15 cellular contexts compared by ENCODE assay signal in genomic region chr21:25501448-25501847, GRCh38.
A peak's percentile ranks its signal among the peaks of the same experiment; 100 is the strongest.
DNase-seq lines count a peak whose midpoint lies in the region; ATAC-seq and TF ChIP-seq lines count a peak whose summit lies in the region.
"Had no signal": no experiment of that assay in that cellular context is flagged by ENCODE, and none has a peak within 500 bp of the region (broad histone marks: within the 10 kb centered on the region; RNA-seq: fewer than 3 reads in every experiment).

No MANE protein-coding gene starts in this region.

- no peaks in the 10 kb centered on the region for H3K27me3 Mint-ChIP-seq in activated CD8-positive, alpha-beta T cell treated with anti-CD3 and anti-CD28 coated beads for 36 hours
- H3K27me3 Mint-ChIP-seq in activated CD8-positive, alpha-beta T cell treated with anti-CD3 and anti-CD28 coated beads, Interleukin-2, amount 10 ng/mL, durations not matched to agents 7 days and 5 days (ENCODE audit: low read depth): no peaks in the 10 kb centered on the region

- no peak for DNase-seq in activated CD8-positive, alpha-beta T cell treated with anti-CD3 and anti-CD28 coated beads for 36 hours
- no peak for DNase-seq in activated CD8-positive, alpha-beta T cell treated with anti-CD3 and anti-CD28 coated beads, Interleukin-2, amount 10 ng/mL, durations not matched to agents 7 days and 5 days
- DNase-seq in kidney tubule cell (ENCODE audit: low spot score): peak; percentile 3
- DNase-seq in tibial artery: no peak
- DNase-seq in NCI-H1417 treated with DMSO at 0.1 percent for 48 hours (lab: John Stamatoyannopoulos, UW): no peak
- DNase-seq in NCI-H2107 (lab: John Stamatoyannopoulos, UW): no peak
- DNase-seq: dorsolateral prefrontal cortex, EL, left ventricle myocardium inferior, MG63 had no signal

- H3K4me3 ChIP-seq in tibial artery: no peak overlapping the region
- H3K4me3 ChIP-seq: dorsolateral prefrontal cortex, left ventricle myocardium inferior, MG63, SJSA1 had no signal

- H3K9me3 ChIP-seq in tibial artery: no peaks in the 10 kb centered on the region
- H3K9me3 ChIP-seq: MG63, neutrophil, SJSA1 had no signal

- H3K4me1 Mint-ChIP-seq in activated CD8-positive, alpha-beta T cell treated with anti-CD3 and anti-CD28 coated beads for 36 hours (ENCODE audit: low read depth): peaks cover 68% of the 10 kb centered on the region
- peaks cover 15% of the 10 kb centered on the region for H3K4me1 Mint-ChIP-seq in activated CD8-positive, alpha-beta T cell treated with anti-CD3 and anti-CD28 coated beads, Interleukin-2, amount 10 ng/mL, durations not matched to agents 7 days and 5 days (ENCODE audit: low read depth)
- H3K4me1 Mint-ChIP-seq: WTC11 had no signal

- H3K4me3 Mint-ChIP-seq in activated CD8-positive, alpha-beta T cell treated with anti-CD3 and anti-CD28 coated beads for 36 hours: peak overlapping the region; percentile 50
- H3K4me3 Mint-ChIP-seq in activated CD8-positive, alpha-beta T cell treated with anti-CD3 and anti-CD28 coated beads, Interleukin-2, amount 10 ng/mL, durations not matched to agents 7 days and 5 days: no peak overlapping the region
- H3K4me3 Mint-ChIP-seq: WTC11 had no signal

- H3K4me1 ChIP-seq in tibial artery: no peaks in the 10 kb centered on the region
- H3K4me1 ChIP-seq: left ventricle myocardium inferior, SJSA1 had no signal

- TF ChIP-seq CTCF in activated CD8-positive, alpha-beta T cell treated with anti-CD3 and anti-CD28 coated beads for 36 hours (IDR thresholded peaks at IDR 0.05): no peak
- TF ChIP-seq CTCF in tibial artery (IDR thresholded peaks at IDR 0.05): no peak

- no peaks in the 10 kb centered on the region for H3K36me3 ChIP-seq in tibial artery
- H3K36me3 ChIP-seq: left ventricle myocardium inferior, MG63, neutrophil, SJSA1 had no signal

- peaks cover 40% of the 10 kb centered on the region for H3K9me3 Mint-ChIP-seq in activated CD8-positive, alpha-beta T cell treated with anti-CD3 and anti-CD28 coated beads for 36 hours
- H3K9me3 Mint-ChIP-seq in activated CD8-positive, alpha-beta T cell treated with anti-CD3 and anti-CD28 coated beads, Interleukin-2, amount 10 ng/mL, durations not matched to agents 7 days and 5 days (ENCODE audit: insufficient read depth): no peaks in the 10 kb centered on the region

- POLR2A ChIA-PET in activated CD8-positive, alpha-beta T cell treated with anti-CD3 and anti-CD28 coated beads for 36 hours (lab: Charles Lee): interaction anchor here (0.7 to 1.4 kb wide), 4 partner anchors 11 to 76 kb away, joined by 3 to 9 read pairs (median 6); no protein-coding TSS in a partner anchor
- POLR2A ChIA-PET in activated CD8-positive, alpha-beta T cell treated with anti-CD3 and anti-CD28 coated beads, Interleukin-2, amount 10 ng/mL, durations not matched to agents 7 days and 5 days (lab: Charles Lee): no interaction called here

- intact Hi-C loops in activated CD8-positive, alpha-beta T cell treated with anti-CD3 and anti-CD28 coated beads for 36 hours (cut with micrococcal nuclease): loop anchor here (5.0 kb wide), 2 partner anchors 39 to 79 kb away; no protein-coding TSS in a partner anchor
- intact Hi-C loops in tibial artery (cut with DNase I; ENCODE audit: low total_unique reads): no loop called here

- ATAC-seq in activated CD8-positive, alpha-beta T cell treated with anti-CD3 and anti-CD28 coated beads for 36 hours: peak; percentile 1
- no peak for ATAC-seq in activated CD8-positive, alpha-beta T cell treated with anti-CD3 and anti-CD28 coated beads, Interleukin-2, amount 10 ng/mL, durations not matched to agents 7 days and 5 days
- ATAC-seq in GM21360 (IDR thresholded peaks at IDR 0.05; ENCODE audit: unreplicated experiment): peak; percentile 21
- peak; percentile 15 for ATAC-seq in HG03064 (IDR thresholded peaks at IDR 0.05; ENCODE audit: low read depth, unreplicated experiment)
- ATAC-seq: WTC11 had no signal

- H3K27me3 ChIP-seq in tibial artery: no peaks in the 10 kb centered on the region
- H3K27me3 ChIP-seq: dorsolateral prefrontal cortex, MG63, neutrophil, SJSA1 had no signal

- H3K36me3 Mint-ChIP-seq in activated CD8-positive, alpha-beta T cell treated with anti-CD3 and anti-CD28 coated beads for 36 hours (ENCODE audit: low read depth): peaks cover 83% of the 10 kb centered on the region
- H3K36me3 Mint-ChIP-seq in activated CD8-positive, alpha-beta T cell treated with anti-CD3 and anti-CD28 coated beads, Interleukin-2, amount 10 ng/mL, durations not matched to agents 7 days and 5 days (ENCODE audit: low read depth): peaks cover 19% of the 10 kb centered on the region
- H3K36me3 Mint-ChIP-seq: WTC11 had no signal

- H3K27ac Mint-ChIP-seq in activated CD8-positive, alpha-beta T cell treated with anti-CD3 and anti-CD28 coated beads for 36 hours: peak overlapping the region; percentile 99
- H3K27ac Mint-ChIP-seq in activated CD8-positive, alpha-beta T cell treated with anti-CD3 and anti-CD28 coated beads, Interleukin-2, amount 10 ng/mL, durations not matched to agents 7 days and 5 days: no peak overlapping the region
- H3K27ac Mint-ChIP-seq: WTC11 had no signal

- CTCF ChIA-PET in activated CD8-positive, alpha-beta T cell treated with anti-CD3 and anti-CD28 coated beads for 36 hours (lab: Charles Lee): interaction anchor here (1.0 to 2.7 kb wide), 3 partner anchors 10 to 79 kb away, joined by 3 to 14 read pairs (median 3); no protein-coding TSS in a partner anchor
- CTCF ChIA-PET in activated CD8-positive, alpha-beta T cell treated with anti-CD3 and anti-CD28 coated beads, Interleukin-2, amount 10 ng/mL, durations not matched to agents 7 days and 5 days (lab: Charles Lee): no interaction called here

- H3K27ac ChIP-seq in tibial artery: no peak overlapping the region
- H3K27ac ChIP-seq: dorsolateral prefrontal cortex, left ventricle myocardium inferior, neutrophil, SJSA1 had no signal
